Comparison of ENCODE assay signal across 13 cellular contexts in the genomic region with DNA sequence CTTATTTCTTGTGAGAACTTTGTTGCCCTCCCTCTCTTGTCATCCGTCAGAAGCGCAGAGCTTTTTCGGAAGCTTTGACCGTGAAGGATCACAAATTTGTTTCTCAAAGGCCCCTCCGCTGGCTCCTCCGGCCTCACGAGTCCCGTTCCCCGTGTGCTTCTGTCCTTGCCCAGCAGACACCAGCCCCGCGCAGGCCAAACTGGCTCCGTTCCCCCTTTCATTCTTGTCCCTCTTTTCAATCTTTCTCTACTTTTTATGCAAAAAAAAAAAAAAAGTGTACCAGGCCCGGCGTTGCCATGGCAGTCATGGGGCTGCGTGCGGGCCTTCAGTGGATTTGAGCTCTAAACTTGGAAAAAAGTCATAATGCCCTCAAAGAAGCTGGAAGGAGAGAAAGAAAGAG.
A peak's percentile ranks its signal among the peaks of the same experiment; 100 is the strongest.
DNase-seq lines count a peak whose midpoint lies in the region; ATAC-seq and TF ChIP-seq lines count a peak whose summit lies in the region.
"Had no signal": no experiment of that assay in that cellular context is flagged by ENCODE, and none has a peak within 500 bp of the region (broad histone marks: within the 10 kb centered on the region; RNA-seq: fewer than 3 reads in every experiment).

No MANE protein-coding gene starts in this region.

- TF ChIP-seq CTCF in left lung (IDR thresholded peaks at IDR 0.05) (no peak), GM13976 (IDR thresholded peaks at IDR 0.05; ENCODE audit: borderline replicate concordance, control extremely low read depth, extremely low read depth, insufficient read depth, missing control alignments) (no peak)

- intact Hi-C loops in left lung (cut with DNase I): no loop called here

- H3K27ac ChIP-seq in cingulate gyrus (ENCODE audit: low read depth, low read length): peak overlapping the region; percentile 78
- peak overlapping the region; percentile 3 to 41 for H3K27ac ChIP-seq in left lung
- peak overlapping the region; percentile 61 for H3K27ac ChIP-seq in rectal smooth muscle tissue (ENCODE audit: low read depth, low read length)

- in situ Hi-C loops in GM13976 (cut with MboI; ENCODE audit: low sequenced_read_pairs, unreplicated experiment): no loop called here

- no peaks in the 10 kb centered on the region for H3K9me3 ChIP-seq in left lung
- H3K9me3 ChIP-seq: HAP-1 had no signal

- H3K36me3 ChIP-seq in left lung (no peaks in the 10 kb centered on the region), rectal smooth muscle tissue (ENCODE audit: control insufficient read depth, insufficient read depth, low read length) (no peaks in the 10 kb centered on the region)
- H3K36me3 ChIP-seq: HAP-1 had no signal

- H3K9ac ChIP-seq in rectal smooth muscle tissue (ENCODE audit: low read length): no peak overlapping the region

- ATAC-seq in left lung: no peak
- ATAC-seq in SK-N-SH treated with all-trans-retinoic acid at 6 μM for 48 hours: no peak
- ATAC-seq: activated CD4-positive, CD25-positive, alpha-beta regulatory T cell treated with anti-CD3 and anti-CD28 coated beads, Interleukin-2, amount 50 U/mL, for 24 hours had no signal

- H3K4me3 ChIP-seq in left lung (no peak overlapping the region), rectal smooth muscle tissue (ENCODE audit: low read length) (no peak overlapping the region)
- H3K4me3 ChIP-seq: HAP-1, lung had no signal

- peak; percentile 86 for DNase-seq in Ammon's horn (ENCODE audit: low spot score)
- DNase-seq in left lung: no peak
- no peak for DNase-seq in GM13976 (ENCODE audit: low spot score)
- DNase-seq in iPS-NIHi11 (ENCODE audit: low spot score): no peak
- DNase-seq in GDM1 (lab: John Stamatoyannopoulos, UW): no peak
- DNase-seq: activated T-cell treated with anti-CD3 and anti-CD28 coated beads for 4 hours; effector CD8-positive, alpha-beta T cell had no signal

- H3K4me1 ChIP-seq in left lung: no peaks in the 10 kb centered on the region
- H3K4me1 ChIP-seq in rectal smooth muscle tissue (ENCODE audit: control insufficient read depth, insufficient read depth, low read length): no peaks in the 10 kb centered on the region
- H3K4me1 ChIP-seq: HAP-1 had no signal

- H3K27me3 ChIP-seq in left lung (no peaks in the 10 kb centered on the region), rectal smooth muscle tissue (ENCODE audit: control insufficient read depth, insufficient read depth, low read length) (no peaks in the 10 kb centered on the region)

TF ChIP-seq in SK-N-SH treated with all-trans-retinoic acid at 6 μM for 48 hours, 23 proteins besides CTCF, POLR2A, EP300 and RAD21:
- no peak for TF ChIP-seq ZC3H10 (CRISPR knock-in tag; IDR thresholded peaks at IDR 0.05)
- TF ChIP-seq BACH2 (CRISPR knock-in tag; IDR thresholded peaks at IDR 0.05; ENCODE audit: borderline replicate concordance): no peak
- TF ChIP-seq, protein P1, sequence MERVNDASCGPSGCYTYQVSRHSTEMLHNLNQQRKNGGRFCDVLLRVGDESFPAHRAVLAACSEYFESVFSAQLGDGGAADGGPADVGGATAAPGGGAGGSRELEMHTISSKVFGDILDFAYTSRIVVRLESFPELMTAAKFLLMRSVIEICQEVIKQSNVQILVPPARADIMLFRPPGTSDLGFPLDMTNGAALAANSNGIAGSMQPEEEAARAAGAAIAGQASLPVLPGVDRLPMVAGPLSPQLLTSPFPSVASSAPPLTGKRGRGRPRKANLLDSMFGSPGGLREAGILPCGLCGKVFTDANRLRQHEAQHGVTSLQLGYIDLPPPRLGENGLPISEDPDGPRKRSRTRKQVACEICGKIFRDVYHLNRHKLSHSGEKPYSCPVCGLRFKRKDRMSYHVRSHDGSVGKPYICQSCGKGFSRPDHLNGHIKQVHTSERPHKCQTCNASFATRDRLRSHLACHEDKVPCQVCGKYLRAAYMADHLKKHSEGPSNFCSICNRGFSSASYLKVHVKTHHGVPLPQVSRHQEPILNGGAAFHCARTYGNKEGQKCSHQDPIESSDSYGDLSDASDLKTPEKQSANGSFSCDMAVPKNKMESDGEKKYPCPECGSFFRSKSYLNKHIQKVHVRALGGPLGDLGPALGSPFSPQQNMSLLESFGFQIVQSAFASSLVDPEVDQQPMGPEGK (CRISPR knock-in tag; IDR thresholded peaks at IDR 0.05; ENCODE audit: borderline replicate concordance): no peak
- no peak for TF ChIP-seq ZNF8 (CRISPR knock-in tag; IDR thresholded peaks at IDR 0.05)
- TF ChIP-seq ZNF565 (CRISPR knock-in tag; conservative IDR thresholded peaks at IDR 0.05; ENCODE audit: low read depth): no peak
- TF ChIP-seq, protein P2, sequence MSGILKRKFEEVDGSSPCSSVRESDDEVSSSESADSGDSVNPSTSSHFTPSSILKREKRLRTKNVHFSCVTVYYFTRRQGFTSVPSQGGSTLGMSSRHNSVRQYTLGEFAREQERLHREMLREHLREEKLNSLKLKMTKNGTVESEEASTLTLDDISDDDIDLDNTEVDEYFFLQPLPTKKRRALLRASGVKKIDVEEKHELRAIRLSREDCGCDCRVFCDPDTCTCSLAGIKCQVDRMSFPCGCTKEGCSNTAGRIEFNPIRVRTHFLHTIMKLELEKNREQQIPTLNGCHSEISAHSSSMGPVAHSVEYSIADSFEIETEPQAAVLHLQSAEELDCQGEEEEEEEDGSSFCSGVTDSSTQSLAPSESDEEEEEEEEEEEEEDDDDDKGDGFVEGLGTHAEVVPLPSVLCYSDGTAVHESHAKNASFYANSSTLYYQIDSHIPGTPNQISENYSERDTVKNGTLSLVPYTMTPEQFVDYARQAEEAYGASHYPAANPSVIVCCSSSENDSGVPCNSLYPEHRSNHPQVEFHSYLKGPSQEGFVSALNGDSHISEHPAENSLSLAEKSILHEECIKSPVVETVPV (CRISPR knock-in tag; IDR thresholded peaks at IDR 0.05): no peak
- TF ChIP-seq, protein P3, sequence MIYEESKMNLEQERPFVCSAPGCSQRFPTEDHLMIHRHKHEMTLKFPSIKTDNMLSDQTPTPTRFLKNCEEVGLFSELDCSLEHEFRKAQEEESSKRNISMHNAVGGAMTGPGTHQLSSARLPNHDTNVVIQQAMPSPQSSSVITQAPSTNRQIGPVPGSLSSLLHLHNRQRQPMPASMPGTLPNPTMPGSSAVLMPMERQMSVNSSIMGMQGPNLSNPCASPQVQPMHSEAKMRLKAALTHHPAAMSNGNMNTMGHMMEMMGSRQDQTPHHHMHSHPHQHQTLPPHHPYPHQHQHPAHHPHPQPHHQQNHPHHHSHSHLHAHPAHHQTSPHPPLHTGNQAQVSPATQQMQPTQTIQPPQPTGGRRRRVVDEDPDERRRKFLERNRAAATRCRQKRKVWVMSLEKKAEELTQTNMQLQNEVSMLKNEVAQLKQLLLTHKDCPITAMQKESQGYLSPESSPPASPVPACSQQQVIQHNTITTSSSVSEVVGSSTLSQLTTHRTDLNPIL (CRISPR knock-in tag; IDR thresholded peaks at IDR 0.05; ENCODE audit: low read depth): no peak
- TF ChIP-seq CSDC2 (CRISPR knock-in tag; IDR thresholded peaks at IDR 0.05): no peak
- no peak for TF ChIP-seq ISL1 (CRISPR knock-in tag; IDR thresholded peaks at IDR 0.05)
- no peak for TF ChIP-seq GLIS3 (CRISPR knock-in tag; IDR thresholded peaks at IDR 0.05)
- TF ChIP-seq ZFP30 (CRISPR knock-in tag; IDR thresholded peaks at IDR 0.05): no peak
- TF ChIP-seq ZFP3 (CRISPR knock-in tag; IDR thresholded peaks at IDR 0.05): no peak
- TF ChIP-seq TCF4 (CRISPR knock-in tag; IDR thresholded peaks at IDR 0.05; ENCODE audit: borderline replicate concordance): no peak
- no peak for TF ChIP-seq ARNTL (CRISPR knock-in tag; IDR thresholded peaks at IDR 0.05; ENCODE audit: borderline replicate concordance, low read depth)
- no peak for TF ChIP-seq POU6F1 (CRISPR knock-in tag; IDR thresholded peaks at IDR 0.05; ENCODE audit: borderline replicate concordance, low read depth)
- no peak for TF ChIP-seq TOX (CRISPR knock-in tag; IDR thresholded peaks at IDR 0.05; ENCODE audit: borderline replicate concordance)
- no peak for TF ChIP-seq SNAI2 (CRISPR knock-in tag; IDR thresholded peaks at IDR 0.05)
- no peak for TF ChIP-seq ZNF70 (CRISPR knock-in tag; IDR thresholded peaks at IDR 0.05)
- no peak for TF ChIP-seq PPARA (CRISPR knock-in tag; IDR thresholded peaks at IDR 0.05; ENCODE audit: borderline replicate concordance)

Comparison
In these comparisons a context has a peak if more than half of its experiments do, and no peak if none do; other contexts are left out.
1. H3K27ac ChIP-seq: peak in every context shown above with its lines; median percentile 78 in cingulate gyrus; 61 in rectal smooth muscle tissue; 22 in left lung.